In genomic region chr6:66538548-66539135, GRCh38 we compare ENCODE assay signal across 19 cellular contexts.
"Had no signal": no experiment of that assay in that cellular context is flagged by ENCODE, and none has a peak within 500 bp of the region (broad histone marks: within the 10 kb centered on the region; RNA-seq: fewer than 3 reads in every experiment).

No MANE protein-coding gene starts in this region.

- H3K27me3 ChIP-seq: cardiac muscle cell, gastrocnemius medialis, pancreas, stomach, tibial artery, uterus had no signal

- H3K4me3 ChIP-seq: cardiac muscle cell, coronary artery, gastrocnemius medialis, pancreas, stomach, tibial artery, uterus had no signal

- DNase-seq: activated CD4-positive, alpha-beta T cell treated with anti-CD3 and anti-CD28 coated beads for 36 hours; activated CD8-positive, alpha-beta memory T cell treated with anti-CD3 and anti-CD28 coated beads, Interleukin-2, amount 50 U/mL, for 4 hours; activated CD8-positive, alpha-beta T cell treated with anti-CD3 and anti-CD28 coated beads for 36 hours; activated gamma-delta T cell treated with Interleukin-2 at 50 U/mL for 16 hours; activated naive CD8-positive, alpha-beta T cell treated with anti-CD3 and anti-CD28 coated beads for 36 hours; activated T-cell treated with anti-CD3 and anti-CD28 coated beads, Interleukin-2, amount 50 U/mL, for 72 hours; effector CD8-positive, alpha-beta T cell; gastrocnemius medialis; left ventricle myocardium superior; pancreas; retina; stomach; T1000; tibial artery; uterus had no signal

- H3K27ac ChIP-seq: cardiac muscle cell, coronary artery, gastrocnemius medialis, pancreas, stomach, tibial artery, uterus, VCaP had no signal

- H3K9me3 ChIP-seq: gastrocnemius medialis, pancreas, tibial artery, uterus had no signal

- H3K36me3 ChIP-seq: cardiac muscle cell, gastrocnemius medialis, pancreas, stomach, tibial artery, uterus had no signal

- H3K4me1 ChIP-seq: gastrocnemius medialis, pancreas, stomach, tibial artery, uterus had no signal

- FAIRE-seq: keratinocyte, pancreas had no signal
